11 cellular contexts compared by ENCODE assay signal in genomic region chr4:76626686-76627465, GRCh38.
DNase-seq lines count a peak whose midpoint lies in the region; ATAC-seq and TF ChIP-seq lines count a peak whose summit lies in the region.
"Had no signal": no experiment of that assay in that cellular context is flagged by ENCODE, and none has a peak within 500 bp of the region (broad histone marks: within the 10 kb centered on the region; RNA-seq: fewer than 3 reads in every experiment).

No MANE protein-coding gene starts in this region.

- POLR2A ChIA-PET in WTC11 (lab: Charles Lee) = interaction anchor here (1.0 to 1.1 kb wide), 2 partner anchors 41 to 62 kb away, joined by 3 read pairs; no protein-coding TSS in a partner anchor
- POLR2A ChIA-PET in GM10248 (lab: Yijun Ruan, JAX) = no interaction called here

- no peak overlapping the region for H3K27ac ChIP-seq in foreskin keratinocyte
- peak overlapping the region; percentile 36 to 88 for H3K27ac ChIP-seq in aorta (ENCODE audit: low read depth in 1 of 2, low read length in 2 of 2)

- H3K9me3 Mint-ChIP-seq in WTC11 = no peaks in the 10 kb centered on the region

- DNase-seq in SIG-M5 treated with dmso at 0.1 percent for 504 hours (lab: John Stamatoyannopoulos, UW; ENCODE audit: unreplicated experiment) (peak; percentile 2), SIG-M5 (lab: John Stamatoyannopoulos, UW) (no peak), WTC11 (ENCODE audit: low spot score) (no peak), foreskin keratinocyte (no peak), aorta (no peak), GM10248 (ENCODE audit: extremely low spot score) (no peak), NCI-H2029 (lab: John Stamatoyannopoulos, UW) (no peak)
- DNase-seq: activated naive CD4-positive, alpha-beta T cell treated with Interleukin-2 at 50 U/mL for 16 hours; stimulated activated CD4-positive, alpha-beta T cell treated with anti-CD3 and anti-CD28 coated beads, Interleukin-2, amount 100 ng/mL, for 24 hours; stomach had no signal

- H3K4me1 ChIP-seq in foreskin keratinocyte (peaks cover 9% of the 10 kb centered on the region), aorta (ENCODE audit: control insufficient read depth in 1 of 2, insufficient read depth in 2 of 2, low read length in 2 of 2) (peaks cover 0 to 7% of the 10 kb centered on the region in 2 donors)

- H3K36me3 Mint-ChIP-seq in WTC11 = no peaks in the 10 kb centered on the region

- H3K4me3 ChIP-seq in aorta (ENCODE audit: low read length in 2 of 2) = no peak overlapping the region
- H3K4me3 ChIP-seq: stomach had no signal

- H3K36me3 ChIP-seq in aorta (ENCODE audit: control insufficient read depth in 1 of 2, insufficient read depth in 2 of 2, low read length in 1 of 2) = peaks cover 0 to 5% of the 10 kb centered on the region in 2 donors
- H3K36me3 ChIP-seq: stomach had no signal

- H3K4me1 Mint-ChIP-seq in WTC11 = peaks cover 45% of the 10 kb centered on the region

- H3K9me3 ChIP-seq in aorta (ENCODE audit: control insufficient read depth, low read length) = no peaks in the 10 kb centered on the region
- H3K9me3 ChIP-seq: stomach had no signal

- H3K27me3 Mint-ChIP-seq in WTC11 (ENCODE audit: low read depth) = no peaks in the 10 kb centered on the region

- intact Hi-C loops in aorta (cut with DNase I) = no loop called here

- 85 to 92% methylated on average over 5 of the region's 5 CpGs for WGBS in aorta, 2 donors

- H3K27ac Mint-ChIP-seq in WTC11 = no peak overlapping the region

- peak; percentile 37 for TF ChIP-seq CTCF in WTC11 (IDR thresholded peaks at IDR 0.05)
- TF ChIP-seq CTCF in foreskin keratinocyte (conservative IDR thresholded peaks at IDR 0.05) = peak; percentile 56
- no peak for TF ChIP-seq CTCF in GM10248 (IDR thresholded peaks at IDR 0.05; ENCODE audit: control extremely low read depth, extremely low read depth, low read depth, missing control alignments)

- CTCF ChIA-PET in WTC11 (lab: Charles Lee) (interaction anchor here (0.6 to 1.7 kb wide), 15 partner anchors 9 to 355 kb away, joined by 3 to 7 read pairs (median 3); no protein-coding TSS in a partner anchor), GM10248 (lab: Yijun Ruan, JAX) (interaction anchor here (1.0 to 1.4 kb wide), 2 partner anchors 9 to 21 kb away, joined by 3 to 4 read pairs; no protein-coding TSS in a partner anchor)

- no peak overlapping the region for H3K4me3 Mint-ChIP-seq in WTC11

- H3K27me3 ChIP-seq in foreskin keratinocyte = no peaks in the 10 kb centered on the region
- H3K27me3 ChIP-seq in aorta (ENCODE audit: control insufficient read depth in 1 of 2, insufficient read depth in 2 of 2, low read length in 1 of 2) = no peaks in the 10 kb centered on the region
- H3K27me3 ChIP-seq: stomach had no signal

- ATAC-seq in WTC11 (peak; percentile 51), foreskin keratinocyte (no peak), aorta (ENCODE audit: low FRiP score) (no peak), GM18858 (IDR thresholded peaks at IDR 0.05; ENCODE audit: unreplicated experiment) (no peak)

TF ChIP-seq in WTC11, 78 proteins besides CTCF, POLR2A, EP300 and RAD21:
- TF ChIP-seq MXD4 (CRISPR knock-in tag; IDR thresholded peaks at IDR 0.05; ENCODE audit: borderline replicate concordance) = no peak
- no peak for TF ChIP-seq ARID4B (CRISPR knock-in tag; IDR thresholded peaks at IDR 0.05; ENCODE audit: borderline replicate concordance)
